In genomic region chr2:140895378-140895777, GRCh38 we compare ENCODE assay signal across 16 cellular contexts.
"Had no signal": no experiment of that assay in that cellular context is flagged by ENCODE, and none has a peak within 500 bp of the region (broad histone marks: within the 10 kb centered on the region; RNA-seq: fewer than 3 reads in every experiment).

No MANE protein-coding gene starts in this region.

- H3K27ac ChIP-seq: ascending aorta, dorsolateral prefrontal cortex, spleen, transverse colon, VCaP had no signal

- H3K9me3 ChIP-seq: ascending aorta, transverse colon had no signal

- H3K27me3 ChIP-seq: ascending aorta, dorsolateral prefrontal cortex, spleen, transverse colon had no signal

- H3K4me3 ChIP-seq: ascending aorta, dorsolateral prefrontal cortex, spleen, transverse colon had no signal

- DNase-seq: activated CD4-positive, alpha-beta T cell treated with anti-CD3 and anti-CD28 coated beads for 4 hours; activated CD8-positive, alpha-beta memory T cell treated with anti-CD3 and anti-CD28 coated beads, Interleukin-2, amount 50 U/mL, for 4 hours; activated CD8-positive, alpha-beta T cell treated with anti-CD3 and anti-CD28 coated beads for 36 hours; activated naive CD4-positive, alpha-beta T cell; dorsolateral prefrontal cortex; mammary epithelial cell; natural killer cell; occipital lobe; spleen; stimulated activated naive CD4-positive, alpha-beta T cell; substantia nigra; transverse colon had no signal

- ATAC-seq: activated CD8-positive, alpha-beta T cell treated with anti-CD3 and anti-CD28 coated beads for 36 hours; esophagus mucosa; natural killer cell; sciatic nerve had no signal

- H3K36me3 ChIP-seq: ascending aorta, spleen, transverse colon had no signal

- H3K4me1 ChIP-seq: ascending aorta, spleen, transverse colon had no signal
